Comparison of ENCODE assay signal across 16 cellular contexts in genomic region chr4:46894841-46895240, GRCh38. TPM values are rescaled to one million over a fixed set of nuclear protein-coding genes. Genes with fewer than 3 reads are reported as not detected.
"Had no signal": no experiment of that assay in that cellular context is flagged by ENCODE, and none has a peak within 500 bp of the region (broad histone marks: within the 10 kb centered on the region; RNA-seq: fewer than 3 reads in every experiment).

No MANE protein-coding gene starts in this region.

- DNase-seq: activated CD4-positive, alpha-beta T cell treated with anti-CD3 and anti-CD28 coated beads, Interleukin-2, amount 50 U/mL, for 48 hours; activated CD4-positive, CD25-positive, alpha-beta regulatory T cell treated with anti-CD3 and anti-CD28 coated beads, Interleukin-2, amount 50 U/mL, for 72 hours; activated effector memory CD4-positive, alpha-beta T cell treated with anti-CD3 and anti-CD28 coated beads, Interleukin-2, amount 50 U/mL, for 16 hours; activated T-cell treated with anti-CD3 and anti-CD28 coated beads, Interleukin-2, amount 50 U/mL, for 4 hours; amniotic stem cell; effector memory CD8-positive, alpha-beta T cell; stimulated activated CD4-positive, alpha-beta T cell treated with anti-CD3 and anti-CD28 coated beads, Interleukin-15, amount 100 ng/mL, for 24 hours; stimulated activated CD4-positive, alpha-beta T cell treated with anti-CD3 and anti-CD28 coated beads, Interleukin-4, amount 100 ng/mL, for 4 hours; stimulated activated naive CD8-positive, alpha-beta T cell treated with anti-CD3 and anti-CD28 coated beads, Interleukin-15, amount 100 ng/mL, for 72 hours had no signal

- H3K27me3 ChIP-seq: hepatocyte had no signal

- ATAC-seq: activated naive CD4-positive, alpha-beta T cell treated with anti-CD3 and anti-CD28 coated beads, Interleukin-2, amount 50 U/mL, for 72 hours; activated T-cell treated with anti-CD3 and anti-CD28 coated beads, Interleukin-2, amount 50 U/mL, for 4 hours; effector memory CD8-positive, alpha-beta T cell; stimulated activated naive CD8-positive, alpha-beta T cell treated with anti-CD3 and anti-CD28 coated beads, Interleukin-15, amount 100 ng/mL, for 72 hours had no signal

- H3K27ac ChIP-seq: hepatocyte, parathyroid adenoma had no signal

- H3K4me1 ChIP-seq: parathyroid adenoma had no signal

- H3K4me3 ChIP-seq: hepatocyte had no signal

RNA-seq across cellular contexts. Expression of gene COX7B2, which starts 14.2 kb away (rescaled TPM):
- total RNA-seq: activated naive CD4-positive, alpha-beta T cell treated with anti-CD3 and anti-CD28 coated beads, Interleukin-2, amount 50 U/mL, for 72 hours; activated T-cell treated with anti-CD3 and anti-CD28 coated beads, Interleukin-2, amount 50 U/mL, for 4 hours; epithelial cell of proximal tubule; hepatocyte; kidney epithelial cell; liver; skeletal muscle tissue had no signal
